9 cellular contexts compared by ENCODE assay signal in the genomic region with DNA sequence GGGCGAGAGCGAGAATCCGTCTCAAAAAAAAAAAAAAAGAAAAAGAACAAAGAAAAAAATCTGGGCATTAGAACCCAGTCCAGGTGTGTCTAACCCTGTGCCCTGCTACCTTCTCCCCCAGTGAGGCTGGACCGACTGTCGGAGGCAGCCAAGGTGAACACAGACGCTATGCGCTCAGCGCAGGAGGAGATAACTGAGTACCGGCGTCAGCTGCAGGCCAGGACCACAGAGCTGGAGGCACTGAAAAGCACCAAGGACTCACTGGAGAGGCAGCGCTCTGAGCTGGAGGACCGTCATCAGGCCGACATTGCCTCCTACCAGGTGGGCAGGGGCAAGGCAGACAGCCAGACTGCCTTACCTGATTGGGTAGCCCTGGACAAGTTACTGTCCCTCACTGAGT.
"Had no signal": no experiment of that assay in that cellular context is flagged by ENCODE, and none has a peak within 500 bp of the region (broad histone marks: within the 10 kb centered on the region; RNA-seq: fewer than 3 reads in every experiment).

No MANE protein-coding gene starts in this region.

- H3K27ac ChIP-seq: HL-60 had no signal

- H3K9me3 ChIP-seq: HAP-1 had no signal

- H3K4me3 ChIP-seq: GM23338, HAP-1 had no signal

- H3K27ac Mint-ChIP-seq: GM23338, HFFc6, IgD-negative memory B cell had no signal

- FAIRE-seq: H1, H54, HepG2 had no signal

- DNase-seq: HFFc6 had no signal

- H3K36me3 ChIP-seq: HAP-1 had no signal

- ATAC-seq: GM23338, HCT116 had no signal

- H3K36me3 Mint-ChIP-seq: IgD-negative memory B cell had no signal

- H3K4me3 Mint-ChIP-seq: GM23338, HFFc6, IgD-negative memory B cell had no signal
